ENCODE assay signal across 15 cellular contexts in the genomic region with DNA sequence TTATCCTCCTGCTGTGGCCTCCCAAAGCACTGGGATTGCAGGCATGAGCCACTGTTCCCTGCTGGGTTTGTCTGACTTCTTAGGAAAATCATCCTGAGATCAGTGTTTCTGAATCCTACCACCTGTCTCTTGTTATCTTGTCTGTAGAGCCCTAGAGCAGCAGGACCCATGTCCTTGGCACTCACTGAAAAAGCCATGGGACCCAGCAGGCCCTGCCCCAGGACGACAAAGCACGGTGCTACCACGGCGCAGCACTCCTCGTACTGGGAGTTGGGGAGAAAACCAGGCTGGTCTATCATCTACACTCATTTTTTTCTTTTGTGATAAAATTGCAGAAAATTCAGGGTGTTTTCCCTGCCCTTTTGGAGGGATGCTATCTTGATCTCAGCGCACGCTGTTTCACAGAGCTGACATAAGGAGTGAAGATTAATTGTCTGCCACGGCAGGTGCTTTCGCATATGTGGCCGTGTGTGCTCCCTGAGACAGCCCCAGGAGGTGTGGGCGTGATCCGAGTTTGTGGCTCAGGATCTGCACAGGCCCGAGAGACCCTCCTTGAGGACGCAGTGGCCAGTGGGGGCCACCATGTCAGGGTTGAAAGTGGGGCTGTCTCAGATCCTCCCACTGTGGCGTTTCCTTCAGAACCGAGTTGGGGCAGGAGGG.
DNase-seq lines count a peak whose midpoint lies in the region.
"Had no signal": no experiment of that assay in that cellular context is flagged by ENCODE, and none has a peak within 500 bp of the region (broad histone marks: within the 10 kb centered on the region; RNA-seq: fewer than 3 reads in every experiment).

No MANE protein-coding gene starts in this region.

- POLR2A ChIA-PET in activated CD4-positive, alpha-beta memory T cell treated with anti-CD3 and anti-CD28 coated beads, Interleukin-2, amount 10 ng/mL, durations not matched to agents 7 days and 5 days (lab: Charles Lee): no interaction called here

- H3K4me1 Mint-ChIP-seq in activated CD4-positive, alpha-beta memory T cell treated with anti-CD3 and anti-CD28 coated beads, Interleukin-2, amount 10 ng/mL, durations not matched to agents 7 days and 5 days: no peaks in the 10 kb centered on the region

- peak; percentile 35 for DNase-seq in activated CD8-positive, alpha-beta memory T cell treated with anti-CD3 and anti-CD28 coated beads for 24 hours
- no peak for DNase-seq in activated CD8-positive, alpha-beta memory T cell treated with anti-CD3 and anti-CD28 coated beads, Interleukin-2, amount 50 U/mL, for 48 hours
- DNase-seq in NCI-H2171 treated with DMSO at 0.1 percent for 48 hours (lab: John Stamatoyannopoulos, UW) (peak; percentile 25), cerebellum (ENCODE audit: low spot score) (peak; percentile 64), NCI-H1694 treated with DMSO at 0.1 percent for 48 hours (lab: John Stamatoyannopoulos, UW) (no peak), germinal center (ENCODE audit: low spot score) (no peak)
- DNase-seq in activated CD4-positive, alpha-beta memory T cell treated with anti-CD3 and anti-CD28 coated beads, Interleukin-2, amount 10 ng/mL, durations not matched to agents 7 days and 5 days: no peak
- DNase-seq: BE2C; CD4-positive, alpha-beta T cell; DMS53; NCI-H1092 treated with DMSO at 0.1 percent for 48 hours; NCI-H187; NCI-H2107; OCI-M1; SHP77 treated with DMSO at 0.1 percent for 48 hours had no signal

- no peak overlapping the region for H3K4me3 Mint-ChIP-seq in activated CD4-positive, alpha-beta memory T cell treated with anti-CD3 and anti-CD28 coated beads, Interleukin-2, amount 10 ng/mL, durations not matched to agents 7 days and 5 days
- H3K4me3 Mint-ChIP-seq: CD4-positive, alpha-beta T cell had no signal

- H3K36me3 Mint-ChIP-seq in activated CD4-positive, alpha-beta memory T cell treated with anti-CD3 and anti-CD28 coated beads, Interleukin-2, amount 10 ng/mL, durations not matched to agents 7 days and 5 days (ENCODE audit: low read depth): no peaks in the 10 kb centered on the region

- no peaks in the 10 kb centered on the region for H3K9me3 Mint-ChIP-seq in activated CD4-positive, alpha-beta memory T cell treated with anti-CD3 and anti-CD28 coated beads, Interleukin-2, amount 10 ng/mL, durations not matched to agents 7 days and 5 days
- H3K9me3 Mint-ChIP-seq: CD4-positive, alpha-beta T cell had no signal

- no peaks in the 10 kb centered on the region for H3K27me3 Mint-ChIP-seq in activated CD4-positive, alpha-beta memory T cell treated with anti-CD3 and anti-CD28 coated beads, Interleukin-2, amount 10 ng/mL, durations not matched to agents 7 days and 5 days
- H3K27me3 Mint-ChIP-seq: CD4-positive, alpha-beta T cell had no signal

- H3K27ac Mint-ChIP-seq in activated CD4-positive, alpha-beta memory T cell treated with anti-CD3 and anti-CD28 coated beads, Interleukin-2, amount 10 ng/mL, durations not matched to agents 7 days and 5 days: no peak overlapping the region
- H3K27ac Mint-ChIP-seq: CD4-positive, alpha-beta T cell had no signal

- CTCF ChIA-PET in activated CD4-positive, alpha-beta memory T cell treated with anti-CD3 and anti-CD28 coated beads, Interleukin-2, amount 10 ng/mL, durations not matched to agents 7 days and 5 days (lab: Charles Lee): no interaction called here

Comparison
In these comparisons a context has a peak if more than half of its experiments do, and no peak if none do; other contexts are left out.
1. DNase-seq: peak in activated CD8-positive, alpha-beta memory T cell treated with anti-CD3 and anti-CD28 coated beads for 24 hours (single experiment), NCI-H2171 treated with DMSO at 0.1 percent for 48 hours (single experiment) and cerebellum (single experiment); none in activated CD8-positive, alpha-beta memory T cell treated with anti-CD3 and anti-CD28 coated beads, Interleukin-2, amount 50 U/mL, for 48 hours (single experiment), NCI-H1694 treated with DMSO at 0.1 percent for 48 hours (single experiment), activated CD4-positive, alpha-beta memory T cell treated with anti-CD3 and anti-CD28 coated beads, Interleukin-2, amount 10 ng/mL, durations not matched to agents 7 days and 5 days (single experiment) and germinal center (single experiment).